Comparison of ENCODE assay signal across 4 cellular contexts in the genomic region with DNA sequence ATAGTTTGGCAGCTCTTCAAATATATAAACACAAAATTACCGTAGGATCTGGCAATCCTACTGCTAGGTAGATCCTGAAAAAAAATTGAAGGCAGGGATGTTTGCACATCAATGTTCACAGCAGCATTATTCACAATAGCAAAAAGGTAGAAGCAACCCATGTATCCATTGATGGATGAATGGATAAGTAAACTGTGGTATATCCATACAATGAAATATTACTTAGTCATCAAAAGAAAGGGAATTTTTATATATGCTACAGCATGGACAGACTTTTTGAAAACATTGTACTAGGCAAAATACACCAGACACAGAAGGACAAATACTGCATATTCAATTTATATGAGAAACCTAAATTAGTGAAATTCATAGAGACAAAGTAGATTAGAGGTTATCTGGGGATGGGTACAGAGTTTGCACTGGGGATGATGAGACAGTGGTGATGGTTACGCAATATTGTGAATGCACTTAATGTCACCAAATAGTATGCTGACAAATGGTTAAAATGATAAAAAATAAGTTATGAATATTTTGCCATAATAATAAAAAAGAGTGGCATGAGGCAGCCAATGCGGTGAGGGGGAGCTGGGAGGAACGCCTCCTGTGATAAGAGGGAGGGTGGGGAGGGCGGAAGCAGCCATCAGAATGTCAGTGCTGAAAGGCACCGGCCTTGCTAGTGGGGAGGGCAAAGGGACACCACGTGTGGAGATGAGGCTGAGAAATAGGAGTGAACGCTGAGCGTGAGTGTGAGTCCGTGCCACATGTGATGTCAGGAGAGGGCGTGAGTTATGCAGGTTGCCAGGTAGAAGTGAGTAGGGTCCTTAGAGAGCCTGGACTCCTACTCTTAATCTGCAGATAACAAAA.
TF ChIP-seq lines count a peak whose summit lies in the region.

No MANE protein-coding gene starts in this region.

TF ChIP-seq in SK-N-SH treated with all-trans-retinoic acid at 6 μM for 48 hours, 23 proteins besides CTCF, POLR2A, EP300 and RAD21:
- TF ChIP-seq ZNF8 (CRISPR knock-in tag; IDR thresholded peaks at IDR 0.05) = peak; percentile 96
- TF ChIP-seq ESRRG (CRISPR knock-in tag; IDR thresholded peaks at IDR 0.05) = no peak
- no peak for TF ChIP-seq ZNF70 (CRISPR knock-in tag; IDR thresholded peaks at IDR 0.05)

TF ChIP-seq in SK-N-SH, 30 proteins besides CTCF, POLR2A, EP300 and RAD21 (continues in another document):
- TF ChIP-seq, protein P1, sequence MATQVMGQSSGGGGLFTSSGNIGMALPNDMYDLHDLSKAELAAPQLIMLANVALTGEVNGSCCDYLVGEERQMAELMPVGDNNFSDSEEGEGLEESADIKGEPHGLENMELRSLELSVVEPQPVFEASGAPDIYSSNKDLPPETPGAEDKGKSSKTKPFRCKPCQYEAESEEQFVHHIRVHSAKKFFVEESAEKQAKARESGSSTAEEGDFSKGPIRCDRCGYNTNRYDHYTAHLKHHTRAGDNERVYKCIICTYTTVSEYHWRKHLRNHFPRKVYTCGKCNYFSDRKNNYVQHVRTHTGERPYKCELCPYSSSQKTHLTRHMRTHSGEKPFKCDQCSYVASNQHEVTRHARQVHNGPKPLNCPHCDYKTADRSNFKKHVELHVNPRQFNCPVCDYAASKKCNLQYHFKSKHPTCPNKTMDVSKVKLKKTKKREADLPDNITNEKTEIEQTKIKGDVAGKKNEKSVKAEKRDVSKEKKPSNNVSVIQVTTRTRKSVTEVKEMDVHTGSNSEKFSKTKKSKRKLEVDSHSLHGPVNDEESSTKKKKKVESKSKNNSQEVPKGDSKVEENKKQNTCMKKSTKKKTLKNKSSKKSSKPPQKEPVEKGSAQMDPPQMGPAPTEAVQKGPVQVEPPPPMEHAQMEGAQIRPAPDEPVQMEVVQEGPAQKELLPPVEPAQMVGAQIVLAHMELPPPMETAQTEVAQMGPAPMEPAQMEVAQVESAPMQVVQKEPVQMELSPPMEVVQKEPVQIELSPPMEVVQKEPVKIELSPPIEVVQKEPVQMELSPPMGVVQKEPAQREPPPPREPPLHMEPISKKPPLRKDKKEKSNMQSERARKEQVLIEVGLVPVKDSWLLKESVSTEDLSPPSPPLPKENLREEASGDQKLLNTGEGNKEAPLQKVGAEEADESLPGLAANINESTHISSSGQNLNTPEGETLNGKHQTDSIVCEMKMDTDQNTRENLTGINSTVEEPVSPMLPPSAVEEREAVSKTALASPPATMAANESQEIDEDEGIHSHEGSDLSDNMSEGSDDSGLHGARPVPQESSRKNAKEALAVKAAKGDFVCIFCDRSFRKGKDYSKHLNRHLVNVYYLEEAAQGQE (IDR thresholded peaks at IDR 0.05; ENCODE audit: low read depth, low read length) = no peak
- TF ChIP-seq TEAD4 (IDR thresholded peaks at IDR 0.05; ENCODE audit: borderline replicate concordance, insufficient read depth) (no peak), FOXJ3 (CRISPR knock-in tag; IDR thresholded peaks at IDR 0.05) (no peak), JUND (IDR thresholded peaks at IDR 0.05) (no peak), SMC3 (IDR thresholded peaks at IDR 0.05; ENCODE audit: low read depth, low read length) (no peak), FOSL2 (IDR thresholded peaks at IDR 0.05; ENCODE audit: borderline replicate concordance, low read depth) (no peak), NFIC (IDR thresholded peaks at IDR 0.05; ENCODE audit: borderline replicate concordance) (no peak), RFX5 (IDR thresholded peaks at IDR 0.05; ENCODE audit: low read length) (no peak), POLR2AphosphoS5 (IDR thresholded peaks at IDR 0.05; ENCODE audit: low read depth, low read length) (no peak), TAF1 (IDR thresholded peaks at IDR 0.05; ENCODE audit: borderline replicate concordance, low read depth, low read length) (no peak), EZH2phosphoT487 (IDR thresholded peaks at IDR 0.05; ENCODE audit: borderline replicate concordance, low read depth) (no peak), MEF2A (IDR thresholded peaks at IDR 0.05; ENCODE audit: borderline replicate concordance, low read depth) (no peak), SIN3A (IDR thresholded peaks at IDR 0.05; ENCODE audit: borderline replicate concordance, low read depth, low read length) (no peak), TCF12 (IDR thresholded peaks at IDR 0.05) (no peak), NRF1 (IDR thresholded peaks at IDR 0.05; ENCODE audit: low read depth, low read length) (no peak)
- TF ChIP-seq, protein P2, sequence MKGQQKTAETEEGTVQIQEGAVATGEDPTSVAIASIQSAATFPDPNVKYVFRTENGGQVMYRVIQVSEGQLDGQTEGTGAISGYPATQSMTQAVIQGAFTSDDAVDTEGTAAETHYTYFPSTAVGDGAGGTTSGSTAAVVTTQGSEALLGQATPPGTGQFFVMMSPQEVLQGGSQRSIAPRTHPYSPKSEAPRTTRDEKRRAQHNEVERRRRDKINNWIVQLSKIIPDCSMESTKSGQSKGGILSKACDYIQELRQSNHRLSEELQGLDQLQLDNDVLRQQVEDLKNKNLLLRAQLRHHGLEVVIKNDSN (IDR thresholded peaks at IDR 0.05; ENCODE audit: borderline replicate concordance, low read depth) = no peak

TF ChIP-seq in IMR-90, 13 proteins besides CTCF, POLR2A, EP300 and RAD21:
- TF ChIP-seq FOS (IDR thresholded peaks at IDR 0.05; ENCODE audit: low read depth, low read length) (no peak), RCOR1 (IDR thresholded peaks at IDR 0.05; ENCODE audit: insufficient replicate concordance, low read length) (no peak), BHLHE40 (IDR thresholded peaks at IDR 0.05; ENCODE audit: low read depth, low read length) (no peak), RFX5 (IDR thresholded peaks at IDR 0.05; ENCODE audit: low read depth, low read length) (no peak), CEBPB (IDR thresholded peaks at IDR 0.05; ENCODE audit: low read depth, low read length) (peak; percentile 87), NFE2L2 (IDR thresholded peaks at IDR 0.05; ENCODE audit: low read depth, low read length) (no peak)
- TF ChIP-seq, protein P3, sequence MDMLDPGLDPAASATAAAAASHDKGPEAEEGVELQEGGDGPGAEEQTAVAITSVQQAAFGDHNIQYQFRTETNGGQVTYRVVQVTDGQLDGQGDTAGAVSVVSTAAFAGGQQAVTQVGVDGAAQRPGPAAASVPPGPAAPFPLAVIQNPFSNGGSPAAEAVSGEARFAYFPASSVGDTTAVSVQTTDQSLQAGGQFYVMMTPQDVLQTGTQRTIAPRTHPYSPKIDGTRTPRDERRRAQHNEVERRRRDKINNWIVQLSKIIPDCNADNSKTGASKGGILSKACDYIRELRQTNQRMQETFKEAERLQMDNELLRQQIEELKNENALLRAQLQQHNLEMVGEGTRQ (IDR thresholded peaks at IDR 0.05; ENCODE audit: low read depth, low read length) = no peak
TF ChIP-seq in IMR-90: peak in this region for 1.

TF ChIP-seq in K562, 482 proteins besides CTCF, POLR2A, EP300 and RAD21:
- no peak for TF ChIP-seq SAP30 (IDR thresholded peaks at IDR 0.05; ENCODE audit: borderline replicate concordance, insufficient read depth, low read depth, low read length, poor library complexity, severe bottlenecking)
- TF ChIP-seq TCF7L2 (IDR thresholded peaks at IDR 0.05; ENCODE audit: low read depth, low read length) = no peak
- no peak for TF ChIP-seq MEIS2 (IDR thresholded peaks at IDR 0.05; ENCODE audit: partially characterized antibody)
- no peak for TF ChIP-seq POLR2AphosphoS5 (IDR thresholded peaks at IDR 0.05; ENCODE audit: control insufficient read depth, insufficient read depth, low read depth, low read length)
- TF ChIP-seq C11orf30 (IDR thresholded peaks at IDR 0.05; ENCODE audit: low read depth) = peak; percentile 26; the same call in 1 of the 2 replicates
- peak; percentile 36 for TF ChIP-seq ZNF316 (IDR thresholded peaks at IDR 0.05)
- no peak for TF ChIP-seq CEBPG (CRISPR knock-in tag; IDR thresholded peaks at IDR 0.05)
- TF ChIP-seq CEBPG (tag; conservative IDR thresholded peaks at IDR 0.05 in 1 of 2, IDR thresholded peaks at IDR 0.05 in 1 of 2) = peak; percentile 61 to 93
- TF ChIP-seq ZNF695 (CRISPR knock-in tag; IDR thresholded peaks at IDR 0.05) = no peak
- no peak for TF ChIP-seq ETV6 (IDR thresholded peaks at IDR 0.05; ENCODE audit: borderline replicate concordance in 1 of 2, low read depth in 2 of 2, low read length in 1 of 2)
- no peak for TF ChIP-seq ETV6 (CRISPR knock-in tag; IDR thresholded peaks at IDR 0.05; ENCODE audit: borderline replicate concordance)
- TF ChIP-seq MAFK (IDR thresholded peaks at IDR 0.05; ENCODE audit: low read length) = no peak
- TF ChIP-seq SPI1 (IDR thresholded peaks at IDR 0.05; ENCODE audit: borderline replicate concordance, low read depth, low read length) = no peak
- TF ChIP-seq ZFX (CRISPR knock-in tag; IDR thresholded peaks at IDR 0.05) = no peak
- TF ChIP-seq GATAD2B (IDR thresholded peaks at IDR 0.05; ENCODE audit: borderline replicate concordance) = no peak
- TF ChIP-seq BRD9 (IDR thresholded peaks at IDR 0.05; ENCODE audit: low read depth, partially characterized antibody) = no peak
- TF ChIP-seq ARHGAP35 (IDR thresholded peaks at IDR 0.05; ENCODE audit: partially characterized antibody) = no peak
- no peak for TF ChIP-seq FOXA3 (CRISPR knock-in tag; conservative IDR thresholded peaks at IDR 0.05 in 1 of 2, IDR thresholded peaks at IDR 0.05 in 1 of 2)
- no peak for TF ChIP-seq HDAC2 (IDR thresholded peaks at IDR 0.05)
- no peak for TF ChIP-seq WHSC1 (IDR thresholded peaks at IDR 0.05; ENCODE audit: low read length)
- peak; percentile 84 for TF ChIP-seq CEBPB (tag; IDR thresholded peaks at IDR 0.05)
- TF ChIP-seq, protein P4, sequence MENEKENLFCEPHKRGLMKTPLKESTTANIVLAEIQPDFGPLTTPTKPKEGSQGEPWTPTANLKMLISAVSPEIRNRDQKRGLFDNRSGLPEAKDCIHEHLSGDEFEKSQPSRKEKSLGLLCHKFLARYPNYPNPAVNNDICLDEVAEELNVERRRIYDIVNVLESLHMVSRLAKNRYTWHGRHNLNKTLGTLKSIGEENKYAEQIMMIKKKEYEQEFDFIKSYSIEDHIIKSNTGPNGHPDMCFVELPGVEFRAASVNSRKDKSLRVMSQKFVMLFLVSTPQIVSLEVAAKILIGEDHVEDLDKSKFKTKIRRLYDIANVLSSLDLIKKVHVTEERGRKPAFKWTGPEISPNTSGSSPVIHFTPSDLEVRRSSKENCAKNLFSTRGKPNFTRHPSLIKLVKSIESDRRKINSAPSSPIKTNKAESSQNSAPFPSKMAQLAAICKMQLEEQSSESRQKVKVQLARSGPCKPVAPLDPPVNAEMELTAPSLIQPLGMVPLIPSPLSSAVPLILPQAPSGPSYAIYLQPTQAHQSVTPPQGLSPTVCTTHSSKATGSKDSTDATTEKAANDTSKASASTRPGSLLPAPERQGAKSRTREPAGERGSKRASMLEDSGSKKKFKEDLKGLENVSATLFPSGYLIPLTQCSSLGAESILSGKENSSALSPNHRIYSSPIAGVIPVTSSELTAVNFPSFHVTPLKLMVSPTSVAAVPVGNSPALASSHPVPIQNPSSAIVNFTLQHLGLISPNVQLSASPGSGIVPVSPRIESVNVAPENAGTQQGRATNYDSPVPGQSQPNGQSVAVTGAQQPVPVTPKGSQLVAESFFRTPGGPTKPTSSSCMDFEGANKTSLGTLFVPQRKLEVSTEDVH (IDR thresholded peaks at IDR 0.05; ENCODE audit: low read depth, partially characterized antibody) = no peak
- no peak for TF ChIP-seq ZNF436 (CRISPR knock-in tag; IDR thresholded peaks at IDR 0.05)
- TF ChIP-seq SRSF7 (optimal IDR thresholded peaks at IDR 0.05; ENCODE audit: low read depth, low read length) = no peak
- no peak for TF ChIP-seq BMI1 (IDR thresholded peaks at IDR 0.05; ENCODE audit: low read length)
- TF ChIP-seq, protein P5, sequence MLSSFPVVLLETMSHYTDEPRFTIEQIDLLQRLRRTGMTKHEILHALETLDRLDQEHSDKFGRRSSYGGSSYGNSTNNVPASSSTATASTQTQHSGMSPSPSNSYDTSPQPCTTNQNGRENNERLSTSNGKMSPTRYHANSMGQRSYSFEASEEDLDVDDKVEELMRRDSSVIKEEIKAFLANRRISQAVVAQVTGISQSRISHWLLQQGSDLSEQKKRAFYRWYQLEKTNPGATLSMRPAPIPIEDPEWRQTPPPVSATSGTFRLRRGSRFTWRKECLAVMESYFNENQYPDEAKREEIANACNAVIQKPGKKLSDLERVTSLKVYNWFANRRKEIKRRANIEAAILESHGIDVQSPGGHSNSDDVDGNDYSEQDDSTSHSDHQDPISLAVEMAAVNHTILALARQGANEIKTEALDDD (IDR thresholded peaks at IDR 0.05) = no peak
